ENCODE assay signal across 25 cellular contexts in genomic region chr12:3247596-3248270, GRCh38.
A peak's percentile ranks its signal among the peaks of the same experiment; 100 is the strongest.
DNase-seq lines count a peak whose midpoint lies in the region; TF ChIP-seq lines count a peak whose summit lies in the region.
"Had no signal": no experiment of that assay in that cellular context is flagged by ENCODE, and none has a peak within 500 bp of the region (broad histone marks: within the 10 kb centered on the region; RNA-seq: fewer than 3 reads in every experiment).

No MANE protein-coding gene starts in this region.

- no peak overlapping the region for H3K4me3 ChIP-seq in ovary
- H3K4me3 ChIP-seq: body of pancreas, esophagus muscularis mucosa, gastrocnemius medialis, Peyer's patch, thyroid gland had no signal

- DNase-seq in NCI-H1436 (lab: John Stamatoyannopoulos, UW) (peak; percentile 71), NCI-H1436 treated with DMSO at 0.1 percent for 48 hours (lab: John Stamatoyannopoulos, UW) (no peak), GM13977 (ENCODE audit: low spot score) (peak; percentile 35), NCI-H82 treated with DMSO at 0.1 percent for 48 hours (lab: John Stamatoyannopoulos, UW; ENCODE audit: unreplicated experiment) (peak; percentile 99), left kidney (ENCODE audit: low read depth, low spot score) (peak; percentile 47), ovary (no peak), middle frontal gyrus (ENCODE audit: extremely low spot score, low spot score) (no peak), substantia nigra (lab: John Stamatoyannopoulos, UW) (no peak)
- DNase-seq: 8988T; activated CD4-positive, alpha-beta memory T cell treated with anti-CD3 and anti-CD28 coated beads for 36 hours; activated effector memory CD4-positive, alpha-beta T cell treated with anti-CD3 and anti-CD28 coated beads, Interleukin-2, amount 50 U/mL, for 16 hours; AML-193; body of pancreas; Caco-2; effector memory CD4-positive, alpha-beta T cell; EL; gastrocnemius medialis; naive B cell; NCI-H1417 treated with DMSO at 0.1 percent for 48 hours; Peyer's patch; stimulated activated CD4-positive, alpha-beta T cell treated with anti-CD3 and anti-CD28 coated beads, Interleukin-4, amount 100 ng/mL, for 24 hours; stimulated activated naive CD8-positive, alpha-beta T cell treated with anti-CD3 and anti-CD28 coated beads, Interleukin-15, Interleukin-2, amounts not matched to agents 100 U/mL and 50 U/mL, for 24 hours; T-helper 9 cell; thyroid gland had no signal

- no peak for TF ChIP-seq POLR2A in ovary (IDR thresholded peaks at IDR 0.05)

- in situ Hi-C loops in GM13977 (cut with MboI; ENCODE audit: low pct_unique_long_range_greater_than_20kb, low sequenced_read_pairs, unreplicated experiment) = no loop called here

- H3K9me3 ChIP-seq in ovary = no peaks in the 10 kb centered on the region
- H3K9me3 ChIP-seq: body of pancreas, Caco-2, esophagus muscularis mucosa, gastrocnemius medialis, Peyer's patch, thyroid gland had no signal

- 89 to 91% (median 89%) methylated on average over 9 of the region's 9 CpGs for WGBS in ovary, 3 donors

- H3K4me1 ChIP-seq in ovary (ENCODE audit: insufficient read depth) = peaks cover 11% of the 10 kb centered on the region
- H3K4me1 ChIP-seq: Caco-2 had no signal

- H3K27ac ChIP-seq in ovary (no peak overlapping the region), substantia nigra (ENCODE audit: low read depth, low read length, poor library complexity, severe bottlenecking) (no peak overlapping the region)
- H3K27ac ChIP-seq: body of pancreas, esophagus muscularis mucosa, gastrocnemius medialis, Peyer's patch, thyroid gland had no signal

- intact Hi-C loops in ovary (cut with DNase I) = no loop called here

- no peak for TF ChIP-seq CTCF in GM13977 (IDR thresholded peaks at IDR 0.05; ENCODE audit: extremely low read depth, insufficient read depth, missing control alignments)
- TF ChIP-seq CTCF in ovary (IDR thresholded peaks at IDR 0.05) = no peak

- H3K36me3 ChIP-seq in ovary = no peaks in the 10 kb centered on the region
- H3K36me3 ChIP-seq: gastrocnemius medialis, Peyer's patch, thyroid gland had no signal

- no peak for TF ChIP-seq EP300 in ovary (IDR thresholded peaks at IDR 0.05)

- no peaks in the 10 kb centered on the region for H3K27me3 ChIP-seq in ovary
- H3K27me3 ChIP-seq: body of pancreas, esophagus muscularis mucosa, gastrocnemius medialis, Peyer's patch, thyroid gland had no signal

Comparison
In these comparisons a context has a peak if more than half of its experiments do, and no peak if none do; other contexts are left out.
1. DNase-seq: peak in NCI-H1436 (single experiment), GM13977 (single experiment), NCI-H82 treated with DMSO at 0.1 percent for 48 hours (single experiment) and left kidney (single experiment); none in NCI-H1436 treated with DMSO at 0.1 percent for 48 hours (single experiment), ovary (0 of 5), middle frontal gyrus (single experiment) and substantia nigra (0 of 49).